ENCODE assay signal across 23 cellular contexts in the genomic region with DNA sequence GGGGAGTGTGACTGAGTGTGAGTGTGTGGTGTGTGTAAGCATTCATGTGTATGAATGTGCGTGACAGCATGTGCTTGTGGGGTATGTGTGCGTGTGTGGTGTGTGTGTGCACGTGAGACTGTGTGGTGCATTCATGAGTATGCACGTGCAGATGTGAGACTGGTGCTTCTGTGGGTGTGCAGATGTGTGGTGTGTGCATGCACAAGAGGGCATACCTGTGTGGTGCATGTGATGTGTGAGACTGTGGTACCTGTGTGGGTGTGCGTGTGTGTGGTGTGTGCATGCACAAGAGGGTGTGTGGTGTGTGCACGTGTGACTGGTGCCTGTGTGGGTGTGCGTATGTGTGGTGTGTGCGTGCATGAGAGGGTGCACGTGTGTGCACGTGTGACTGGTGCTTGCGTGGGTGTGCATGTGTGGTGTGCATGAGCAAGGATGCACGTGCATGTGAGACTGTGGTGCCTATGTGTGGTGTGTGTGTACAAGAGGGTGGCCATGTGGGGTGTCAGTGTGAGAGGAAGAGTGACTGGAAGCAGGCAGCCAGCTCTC.
"Had no signal": no experiment of that assay in that cellular context is flagged by ENCODE, and none has a peak within 500 bp of the region (broad histone marks: within the 10 kb centered on the region; RNA-seq: fewer than 3 reads in every experiment).

No MANE protein-coding gene starts in this region.

- H3K36me3 ChIP-seq: uterus had no signal

- H3K4me1 ChIP-seq: breast epithelium, left ventricle myocardium inferior, pancreas, prostate gland, sigmoid colon, tibial nerve, uterus had no signal

- H3K9me3 ChIP-seq: pancreas, prostate gland had no signal

- ATAC-seq: activated CD4-positive, alpha-beta T cell treated with anti-CD3 and anti-CD28 coated beads for 36 hours; activated CD8-positive, alpha-beta memory T cell treated with anti-CD3 and anti-CD28 coated beads, Interleukin-2, amount 10 ng/mL, durations not matched to agents 7 days and 5 days; activated CD8-positive, alpha-beta T cell treated with anti-CD3 and anti-CD28 coated beads, Interleukin-2, amount 10 ng/mL, durations not matched to agents 7 days and 5 days; stimulated activated effector memory CD8-positive, alpha-beta T cell treated with anti-CD3 and anti-CD28 coated beads, Interleukin-12 subunit alpha, Interleukin-12 subunit beta, amount 100 ng/mL, for 72 hours had no signal

- DNase-seq: activated CD4-positive, alpha-beta T cell treated with anti-CD3 and anti-CD28 coated beads for 36 hours; activated CD4-positive, CD25-positive, alpha-beta regulatory T cell; activated CD8-positive, alpha-beta memory T cell treated with anti-CD3 and anti-CD28 coated beads, Interleukin-2, amount 10 ng/mL, durations not matched to agents 7 days and 5 days; activated CD8-positive, alpha-beta T cell treated with anti-CD3 and anti-CD28 coated beads, Interleukin-2, amount 10 ng/mL, durations not matched to agents 7 days and 5 days; activated naive CD4-positive, alpha-beta T cell; activated T-cell treated with anti-CD3 and anti-CD28 coated beads, Interleukin-2, amount 50 U/mL, for 48 hours; dermis blood vessel endothelial cell; effector CD4-positive, alpha-beta T cell; left ventricle myocardium inferior; nucleus accumbens; sigmoid colon; small intestine; stimulated activated CD4-positive, alpha-beta T cell treated with anti-CD3 and anti-CD28 coated beads, Interleukin-4, amount 100 ng/mL, for 24 hours; uterus had no signal

- FAIRE-seq: colon, endometrium, frontal cortex, islet of Langerhans, pancreas, small intestine had no signal

- H3K27me3 ChIP-seq: breast epithelium, pancreas, sigmoid colon, tibial nerve, uterus had no signal

- H3K4me3 ChIP-seq: breast epithelium, left ventricle myocardium inferior, pancreas, prostate gland, sigmoid colon, tibial nerve, uterus had no signal

- H3K27ac ChIP-seq: breast epithelium, left ventricle myocardium inferior, pancreas, prostate gland, sigmoid colon, tibial nerve, uterus had no signal
